Comparison of ENCODE assay signal across 8 cellular contexts in genomic region chr10:68988530-68989316, GRCh38. TPM values are rescaled to one million over a fixed set of nuclear protein-coding genes. Genes with fewer than 3 reads are reported as not detected.
DNase-seq lines count a peak whose midpoint lies in the region; ATAC-seq and TF ChIP-seq lines count a peak whose summit lies in the region.

Gene KIFBP, plus strand, starts transcription at chr10:68988803. Its CDS starts 30 bp downstream, at chr10:68988833.

- CTCF ChIA-PET in GM10248 (lab: Yijun Ruan, JAX): interaction anchor here (0.6 to 2.9 kb wide), 5 partner anchors 16 to 154 kb away, joined by 3 to 14 read pairs (median 3); no protein-coding TSS in a partner anchor

- peak; percentile 70 for TF ChIP-seq POLR2A in NB4 (IDR thresholded peaks at IDR 0.05; ENCODE audit: extremely low read depth, insufficient read length)

- ATAC-seq in HG02571 (IDR thresholded peaks at IDR 0.05; ENCODE audit: unreplicated experiment): peak; percentile 73
- peak; percentile 84 to 87 for ATAC-seq in activated naive CD4-positive, alpha-beta T cell treated with anti-CD3 and anti-CD28 coated beads, Interleukin-2, amount 50 U/mL, for 72 hours

- H3K4me3 ChIP-seq in NB4 (ENCODE audit: low read depth, low read length): peak within 1 kb of the TSS; percentile 86

- peaks cover 6 to 19% of the 10 kb centered on the region in 2 donors for H3K36me3 Mint-ChIP-seq in activated naive CD4-positive, alpha-beta T cell treated with anti-CD3 and anti-CD28 coated beads, Interleukin-2, amount 50 U/mL, for 72 hours

- TF ChIP-seq CTCF in GM10248 (IDR thresholded peaks at IDR 0.05; ENCODE audit: control extremely low read depth, extremely low read depth, low read depth, missing control alignments): peak; percentile 49
- peak; percentile 17 for TF ChIP-seq CTCF in NB4 (IDR thresholded peaks at IDR 0.05; ENCODE audit: low read depth, low read length)

- no peaks in the 10 kb centered on the region for H3K9me3 Mint-ChIP-seq in activated naive CD4-positive, alpha-beta T cell treated with anti-CD3 and anti-CD28 coated beads, Interleukin-2, amount 50 U/mL, for 72 hours

- POLR2A ChIA-PET in GM10248 (lab: Yijun Ruan, JAX): interaction anchor here (1.1 to 1.2 kb wide), 2 partner anchors 26 to 108 kb away, joined by 3 to 8 read pairs; no protein-coding TSS in a partner anchor

- peak within 1 kb of the TSS; percentile 63 for H3K27ac ChIP-seq in temporal lobe (ENCODE audit: low read depth, low read length)

- peak within 1 kb of the TSS; percentile 87 to 96 for H3K27ac Mint-ChIP-seq in activated naive CD4-positive, alpha-beta T cell treated with anti-CD3 and anti-CD28 coated beads, Interleukin-2, amount 50 U/mL, for 72 hours

- DNase-seq in GM10248 (ENCODE audit: extremely low spot score) (peak; percentile 95), NB4 (ENCODE audit: low read depth) (peak; percentile 98), SKM-1 (lab: John Stamatoyannopoulos, UW; ENCODE audit: unreplicated experiment) (peak; percentile 99), glomerular endothelial cell (ENCODE audit: extremely low read depth, low read depth, low spot score) (peak; percentile 84), occipital lobe (lab: John Stamatoyannopoulos, UW) (peak; percentile 96)
- DNase-seq in activated naive CD4-positive, alpha-beta T cell treated with anti-CD3 and anti-CD28 coated beads, Interleukin-2, amount 50 U/mL, for 72 hours (ENCODE audit: low spot score in 2 of 2): peak; percentile 79 to 81

RNA-seq across cellular contexts. Expression of gene KIFBP, which starts in this region (rescaled TPM):
- 10 to 100 TPM in 1 of 2 donors, 1 to 10 TPM in 1; 6.9 to 13.2 TPM for total RNA-seq in activated naive CD4-positive, alpha-beta T cell treated with anti-CD3 and anti-CD28 coated beads, Interleukin-2, amount 50 U/mL, for 72 hours
- 51.1 and 56.7 TPM in 2 replicates for total RNA-seq in glomerular endothelial cell
- total RNA-seq in occipital lobe: 36.8 TPM
- total RNA-seq in temporal lobe: 34.7 TPM

Comparison
In these comparisons a context has a peak if more than half of its experiments do, and no peak if none do; other contexts are left out.
1. Peak in every context shown above with its lines: DNase-seq, ATAC-seq, H3K4me3 ChIP-seq and H3K27ac ChIP-seq.